In genomic region chr2:21617885-21618434, GRCh38 we compare ENCODE assay signal across 1 cellular context.
TF ChIP-seq lines count a peak whose summit lies in the region.

No MANE protein-coding gene starts in this region.

TF ChIP-seq in HepG2, 621 proteins besides CTCF, POLR2A, EP300 and RAD21 (continued from another document):
- TF ChIP-seq, protein P1, sequence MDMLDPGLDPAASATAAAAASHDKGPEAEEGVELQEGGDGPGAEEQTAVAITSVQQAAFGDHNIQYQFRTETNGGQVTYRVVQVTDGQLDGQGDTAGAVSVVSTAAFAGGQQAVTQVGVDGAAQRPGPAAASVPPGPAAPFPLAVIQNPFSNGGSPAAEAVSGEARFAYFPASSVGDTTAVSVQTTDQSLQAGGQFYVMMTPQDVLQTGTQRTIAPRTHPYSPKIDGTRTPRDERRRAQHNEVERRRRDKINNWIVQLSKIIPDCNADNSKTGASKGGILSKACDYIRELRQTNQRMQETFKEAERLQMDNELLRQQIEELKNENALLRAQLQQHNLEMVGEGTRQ (IDR thresholded peaks at IDR 0.05; ENCODE audit: low read depth, low read length), result 0 out of 2 replicates have a peak, but pooled peaks have one; percentile 9
- TF ChIP-seq, protein P1 (CRISPR knock-in tag; IDR thresholded peaks at IDR 0.05; ENCODE audit: borderline replicate concordance), result no peak
- TF ChIP-seq MAZ (IDR thresholded peaks at IDR 0.05; ENCODE audit: borderline replicate concordance, low read depth, low read length) (no peak), MAZ (CRISPR knock-in tag; IDR thresholded peaks at IDR 0.05; ENCODE audit: low read depth) (no peak), YY1 (IDR thresholded peaks at IDR 0.05; ENCODE audit: insufficient read depth, insufficient replicate concordance, low read depth, low read length) (no peak)
